In the genomic region with DNA sequence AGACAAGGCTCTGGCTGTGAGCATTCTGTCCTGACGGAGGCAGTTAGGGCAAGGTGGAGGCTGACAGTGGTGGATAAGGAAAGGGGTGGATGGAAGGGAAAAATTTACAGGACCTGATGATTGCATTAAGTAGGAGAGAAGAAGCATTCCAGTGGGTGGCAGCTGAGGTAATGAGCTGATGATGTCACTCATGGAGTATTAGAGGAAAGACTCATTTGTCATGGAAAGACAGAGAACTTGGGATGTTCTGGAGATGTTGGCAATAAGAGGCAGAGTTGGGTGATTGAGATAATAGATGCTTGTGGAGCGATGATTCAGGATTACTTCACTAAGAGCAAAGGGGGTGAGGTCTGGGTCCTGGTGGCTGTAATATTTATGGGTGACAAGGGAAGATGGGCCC, we compare ENCODE assay signal across 17 cellular contexts.
DNase-seq lines count a peak whose midpoint lies in the region; ATAC-seq and TF ChIP-seq lines count a peak whose summit lies in the region.
"Had no signal": no experiment of that assay in that cellular context is flagged by ENCODE, and none has a peak within 500 bp of the region (broad histone marks: within the 10 kb centered on the region; RNA-seq: fewer than 3 reads in every experiment).

No MANE protein-coding gene starts in this region.

- H3K79me2 ChIP-seq in osteoblast (ENCODE audit: insufficient read depth, low read length): no peaks in the 10 kb centered on the region

- intact Hi-C loops in cardiac septum (cut with DNase I): no loop called here

- H2AFZ ChIP-seq in osteoblast (ENCODE audit: low read length): no peak overlapping the region

- no peak for TF ChIP-seq CTCF in HEK293 (tag by site-specific recombination; IDR thresholded peaks at IDR 0.05)
- TF ChIP-seq CTCF in osteoblast (IDR thresholded peaks at IDR 0.05; ENCODE audit: extremely low read depth, low read depth, low read length): no peak
- TF ChIP-seq CTCF in omental fat pad (IDR thresholded peaks at IDR 0.05): no peak

- no peaks in the 10 kb centered on the region for H4K20me1 ChIP-seq in osteoblast (ENCODE audit: insufficient read depth, low read length)

- H3K9me3 ChIP-seq in HEK293 (ENCODE audit: control insufficient read depth, insufficient read depth, low read depth, low read length) (no peaks in the 10 kb centered on the region), osteoblast (ENCODE audit: low read depth, low read length) (no peaks in the 10 kb centered on the region)
- H3K9me3 ChIP-seq: BE2C, Caco-2, HAP-1 had no signal

- no peak overlapping the region for H3K4me2 ChIP-seq in osteoblast (ENCODE audit: insufficient read depth, low read length)

- CTCF ChIA-PET in HEK293 (lab: Yijun Ruan, JAX): no interaction called here

- no peak for ATAC-seq in omental fat pad (ENCODE audit: low FRiP score)

- H3K36me3 ChIP-seq in HEK293 (ENCODE audit: control insufficient read depth in 2 of 2, insufficient read depth in 1 of 2, low read length in 2 of 2): no peaks in the 10 kb centered on the region
- H3K36me3 ChIP-seq in osteoblast (ENCODE audit: insufficient read depth, low read length): no peaks in the 10 kb centered on the region
- H3K36me3 ChIP-seq: BE2C, HAP-1 had no signal

- POLR2A ChIA-PET in HEK293 (lab: Yijun Ruan, JAX): no interaction called here

- DNase-seq in EH (ENCODE audit: low read depth): peak; percentile 68
- DNase-seq in amniotic epithelial cell (ENCODE audit: low read depth): peak; percentile 41
- peak; percentile 65 for DNase-seq in osteoblast (ENCODE audit: insufficient read length, low spot score, missing footprints)
- DNase-seq in SKM-1 (lab: John Stamatoyannopoulos, UW; ENCODE audit: unreplicated experiment): no peak
- DNase-seq in omental fat pad (ENCODE audit: low spot score): no peak
- no peak for DNase-seq in cardiac septum (ENCODE audit: low spot score)
- no peak for DNase-seq in NCI-H2081 (lab: John Stamatoyannopoulos, UW)
- DNase-seq: ACHN; BE2C; C1 segment of cervical spinal cord; Caco-2; CD4-positive, CD25-positive, alpha-beta regulatory T cell; IMR-90; KBM-7 had no signal

- H3K27ac ChIP-seq in HEK293 (ENCODE audit: extremely low read depth, low read depth, low read length) (no peak overlapping the region), osteoblast (ENCODE audit: low read depth, low read length) (no peak overlapping the region)
- H3K27ac ChIP-seq: HL-60 had no signal

- H3K4me3 ChIP-seq in HEK293 (ENCODE audit: low read depth, low read length) (no peak overlapping the region), osteoblast (ENCODE audit: insufficient read depth, low read length) (no peak overlapping the region)
- H3K4me3 ChIP-seq: HAP-1 had no signal

- H3K4me1 ChIP-seq in HEK293 (ENCODE audit: control insufficient read depth, insufficient read depth, low read length): no peaks in the 10 kb centered on the region
- no peaks in the 10 kb centered on the region for H3K4me1 ChIP-seq in osteoblast (ENCODE audit: insufficient read depth, low read length)
- H3K4me1 ChIP-seq: BE2C, Caco-2, HAP-1 had no signal

- H3K27me3 ChIP-seq in osteoblast (ENCODE audit: insufficient read depth, low read length): no peaks in the 10 kb centered on the region
- H3K27me3 ChIP-seq: BE2C had no signal

TF ChIP-seq in HEK293, 187 proteins besides CTCF, POLR2A, EP300 and RAD21:
- TF ChIP-seq SCRT2 (tag by site-specific recombination; IDR thresholded peaks at IDR 0.05) (peak; percentile 60), ZSCAN23 (tag by site-specific recombination; IDR thresholded peaks at IDR 0.05) (no peak), ZNF514 (tag by site-specific recombination; IDR thresholded peaks at IDR 0.05) (0 out of 2 replicates have a peak, but pooled peaks have one; percentile 72), ZNF341 (tag by site-specific recombination; IDR thresholded peaks at IDR 0.05; ENCODE audit: low read depth) (no peak), ZFHX2 (tag by site-specific recombination; conservative IDR thresholded peaks at IDR 0.05) (peak; percentile 52), ZBTB21 (tag by site-specific recombination; IDR thresholded peaks at IDR 0.05) (peak; percentile 76; the same call in 1 of the 2 replicates), EGR2 (tag by site-specific recombination; IDR thresholded peaks at IDR 0.05; ENCODE audit: low read depth) (peak; percentile 35; the same call in 1 of the 2 replicates), SP7 (tag by site-specific recombination; IDR thresholded peaks at IDR 0.05) (peak; percentile 69), ZNF629 (tag by site-specific recombination; IDR thresholded peaks at IDR 0.05) (peak; percentile 39), ZNF501 (tag by site-specific recombination; IDR thresholded peaks at IDR 0.05) (no peak), ZNF157 (tag by site-specific recombination; IDR thresholded peaks at IDR 0.05) (no peak), ZNF660 (tag by site-specific recombination; IDR thresholded peaks at IDR 0.05) (0 out of 2 replicates have a peak, but pooled peaks have one; percentile 24), WT1 (tag by site-specific recombination; IDR thresholded peaks at IDR 0.05) (no peak)
- TF ChIP-seq, protein P1, sequence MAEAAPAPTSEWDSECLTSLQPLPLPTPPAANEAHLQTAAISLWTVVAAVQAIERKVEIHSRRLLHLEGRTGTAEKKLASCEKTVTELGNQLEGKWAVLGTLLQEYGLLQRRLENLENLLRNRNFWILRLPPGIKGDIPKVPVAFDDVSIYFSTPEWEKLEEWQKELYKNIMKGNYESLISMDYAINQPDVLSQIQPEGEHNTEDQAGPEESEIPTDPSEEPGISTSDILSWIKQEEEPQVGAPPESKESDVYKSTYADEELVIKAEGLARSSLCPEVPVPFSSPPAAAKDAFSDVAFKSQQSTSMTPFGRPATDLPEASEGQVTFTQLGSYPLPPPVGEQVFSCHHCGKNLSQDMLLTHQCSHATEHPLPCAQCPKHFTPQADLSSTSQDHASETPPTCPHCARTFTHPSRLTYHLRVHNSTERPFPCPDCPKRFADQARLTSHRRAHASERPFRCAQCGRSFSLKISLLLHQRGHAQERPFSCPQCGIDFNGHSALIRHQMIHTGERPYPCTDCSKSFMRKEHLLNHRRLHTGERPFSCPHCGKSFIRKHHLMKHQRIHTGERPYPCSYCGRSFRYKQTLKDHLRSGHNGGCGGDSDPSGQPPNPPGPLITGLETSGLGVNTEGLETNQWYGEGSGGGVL (tag by site-specific recombination; IDR thresholded peaks at IDR 0.05): peak; percentile 69
- TF ChIP-seq, protein P2, sequence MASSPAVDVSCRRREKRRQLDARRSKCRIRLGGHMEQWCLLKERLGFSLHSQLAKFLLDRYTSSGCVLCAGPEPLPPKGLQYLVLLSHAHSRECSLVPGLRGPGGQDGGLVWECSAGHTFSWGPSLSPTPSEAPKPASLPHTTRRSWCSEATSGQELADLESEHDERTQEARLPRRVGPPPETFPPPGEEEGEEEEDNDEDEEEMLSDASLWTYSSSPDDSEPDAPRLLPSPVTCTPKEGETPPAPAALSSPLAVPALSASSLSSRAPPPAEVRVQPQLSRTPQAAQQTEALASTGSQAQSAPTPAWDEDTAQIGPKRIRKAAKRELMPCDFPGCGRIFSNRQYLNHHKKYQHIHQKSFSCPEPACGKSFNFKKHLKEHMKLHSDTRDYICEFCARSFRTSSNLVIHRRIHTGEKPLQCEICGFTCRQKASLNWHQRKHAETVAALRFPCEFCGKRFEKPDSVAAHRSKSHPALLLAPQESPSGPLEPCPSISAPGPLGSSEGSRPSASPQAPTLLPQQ (tag by site-specific recombination; IDR thresholded peaks at IDR 0.05): peak; percentile 67
- TF ChIP-seq, protein P3, sequence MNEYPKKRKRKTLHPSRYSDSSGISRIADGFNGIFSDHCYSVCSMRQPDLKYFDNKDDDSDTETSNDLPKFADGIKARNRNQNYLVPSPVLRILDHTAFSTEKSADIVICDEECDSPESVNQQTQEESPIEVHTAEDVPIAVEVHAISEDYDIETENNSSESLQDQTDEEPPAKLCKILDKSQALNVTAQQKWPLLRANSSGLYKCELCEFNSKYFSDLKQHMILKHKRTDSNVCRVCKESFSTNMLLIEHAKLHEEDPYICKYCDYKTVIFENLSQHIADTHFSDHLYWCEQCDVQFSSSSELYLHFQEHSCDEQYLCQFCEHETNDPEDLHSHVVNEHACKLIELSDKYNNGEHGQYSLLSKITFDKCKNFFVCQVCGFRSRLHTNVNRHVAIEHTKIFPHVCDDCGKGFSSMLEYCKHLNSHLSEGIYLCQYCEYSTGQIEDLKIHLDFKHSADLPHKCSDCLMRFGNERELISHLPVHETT (tag by site-specific recombination; IDR thresholded peaks at IDR 0.05): no peak
- TF ChIP-seq, protein P4, sequence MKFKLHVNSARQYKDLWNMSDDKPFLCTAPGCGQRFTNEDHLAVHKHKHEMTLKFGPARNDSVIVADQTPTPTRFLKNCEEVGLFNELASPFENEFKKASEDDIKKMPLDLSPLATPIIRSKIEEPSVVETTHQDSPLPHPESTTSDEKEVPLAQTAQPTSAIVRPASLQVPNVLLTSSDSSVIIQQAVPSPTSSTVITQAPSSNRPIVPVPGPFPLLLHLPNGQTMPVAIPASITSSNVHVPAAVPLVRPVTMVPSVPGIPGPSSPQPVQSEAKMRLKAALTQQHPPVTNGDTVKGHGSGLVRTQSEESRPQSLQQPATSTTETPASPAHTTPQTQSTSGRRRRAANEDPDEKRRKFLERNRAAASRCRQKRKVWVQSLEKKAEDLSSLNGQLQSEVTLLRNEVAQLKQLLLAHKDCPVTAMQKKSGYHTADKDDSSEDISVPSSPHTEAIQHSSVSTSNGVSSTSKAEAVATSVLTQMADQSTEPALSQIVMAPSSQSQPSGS (tag by site-specific recombination; IDR thresholded peaks at IDR 0.05; ENCODE audit: low read depth): 0 out of 2 replicates have a peak, but pooled peaks have one; percentile 31

Comparison
In these comparisons a context has a peak if more than half of its experiments do, and no peak if none do; other contexts are left out.
1. DNase-seq: peak in EH (single experiment), amniotic epithelial cell (single experiment) and osteoblast (single experiment); none in SKM-1 (single experiment), omental fat pad (single experiment), cardiac septum (single experiment) and NCI-H2081 (0 of 2).